ENCODE assay signal across 15 cellular contexts in the genomic region with DNA sequence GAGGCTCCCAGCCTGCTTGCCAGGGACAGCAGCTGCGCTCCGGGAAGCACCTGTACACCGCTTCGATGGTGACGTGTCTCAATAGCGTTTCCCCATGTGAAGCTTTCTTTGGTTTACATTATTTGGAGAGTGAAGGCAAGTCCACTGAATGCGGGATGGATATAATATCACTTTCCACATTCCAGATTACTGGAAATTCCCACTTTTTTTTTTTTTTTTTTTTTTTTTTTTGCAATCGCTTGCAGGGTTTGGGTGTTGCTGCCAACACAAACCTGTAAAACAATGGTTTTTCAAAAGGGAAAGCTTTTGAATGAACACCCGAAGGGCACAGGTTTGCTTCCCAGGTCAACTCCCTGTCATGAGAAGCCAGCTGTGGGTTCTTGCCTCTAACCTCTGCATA.
"Had no signal": no experiment of that assay in that cellular context is flagged by ENCODE, and none has a peak within 500 bp of the region (broad histone marks: within the 10 kb centered on the region; RNA-seq: fewer than 3 reads in every experiment).

No MANE protein-coding gene starts in this region.

- H3K9me3 ChIP-seq: colonic mucosa, prostate gland had no signal

- DNase-seq: activated CD4-positive, alpha-beta memory T cell treated with anti-CD3 and anti-CD28 coated beads for 36 hours; activated CD4-positive, alpha-beta T cell treated with anti-CD3 and anti-CD28 coated beads for 4 hours; activated CD4-positive, CD25-positive, alpha-beta regulatory T cell; activated naive CD4-positive, alpha-beta T cell treated with anti-CD3 and anti-CD28 coated beads for 36 hours; activated T-cell treated with anti-CD3 and anti-CD28 coated beads, Interleukin-2, amount 50 U/mL, for 48 hours; amygdala; colonic mucosa; heart left ventricle; left colon; stimulated activated CD4-positive, alpha-beta T cell treated with anti-CD3 and anti-CD28 coated beads, Interleukin-4, amount 100 ng/mL, for 24 hours; stimulated activated naive CD4-positive, alpha-beta T cell treated with Interleukin-2 at 50 U/mL for 16 hours had no signal

- H3K27me3 ChIP-seq: colonic mucosa, heart left ventricle, upper lobe of left lung had no signal

- ATAC-seq: heart left ventricle, left colon had no signal

- H3K27ac ChIP-seq: colonic mucosa, epithelial cell of prostate, heart left ventricle, prostate gland, thoracic aorta, upper lobe of left lung had no signal

- H3K4me1 ChIP-seq: colonic mucosa, heart left ventricle, prostate gland, upper lobe of left lung had no signal

- H3K36me3 ChIP-seq: colonic mucosa, heart left ventricle, prostate gland, thoracic aorta, upper lobe of left lung had no signal

- H3K4me3 ChIP-seq: colonic mucosa, heart left ventricle, prostate gland, thoracic aorta, upper lobe of left lung had no signal
